Comparison of ENCODE assay signal across 7 cellular contexts in the genomic region with DNA sequence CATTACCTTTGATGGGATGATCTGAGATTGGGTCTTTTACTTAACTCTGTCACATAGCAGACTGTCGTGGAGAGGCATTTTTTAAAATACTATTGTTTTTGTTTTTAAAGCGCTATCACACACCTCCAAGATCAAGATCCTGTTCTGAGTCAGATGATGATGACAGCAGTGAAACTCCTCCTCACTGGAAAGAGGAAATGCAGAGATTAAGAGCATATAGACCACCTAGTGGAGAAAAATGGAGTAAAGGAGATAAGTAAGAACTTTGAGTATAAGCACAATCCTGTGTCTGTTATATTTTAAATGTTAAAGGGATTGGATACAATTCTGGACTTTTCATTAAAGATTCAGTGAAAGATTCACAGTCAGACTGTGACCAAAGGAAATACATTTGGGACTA. TPM values are rescaled to one million over a fixed set of nuclear protein-coding genes. Genes with fewer than 3 reads are reported as not detected.
DNase-seq lines count a peak whose midpoint lies in the region; ATAC-seq and TF ChIP-seq lines count a peak whose summit lies in the region.
"Had no signal": no experiment of that assay in that cellular context is flagged by ENCODE, and none has a peak within 500 bp of the region (broad histone marks: within the 10 kb centered on the region; RNA-seq: fewer than 3 reads in every experiment).

No MANE protein-coding gene starts in this region.

- H3K27ac ChIP-seq in HCT116 (ENCODE audit: low read depth, low read length): no peak overlapping the region

- H2AFZ ChIP-seq in HCT116 (ENCODE audit: low read depth, low read length, poor library complexity, severe bottlenecking): no peak overlapping the region

- in situ Hi-C loops in SK-MEL-5 (cut with HindIII; ENCODE audit: low pct_unique_long_range_greater_than_20kb, low sequenced_read_pairs): no loop called here

- no peak overlapping the region for H3K9ac ChIP-seq in HCT116 (ENCODE audit: low read length)

- no peaks in the 10 kb centered on the region for H4K20me1 ChIP-seq in HCT116 (ENCODE audit: insufficient read depth)

- peak; percentile 72; the same call in 1 of the 2 replicates for ATAC-seq in HCT116
- ATAC-seq in GM18907 (IDR thresholded peaks at IDR 0.05; ENCODE audit: unreplicated experiment): no peak
- no peak for ATAC-seq in GM21529 (IDR thresholded peaks at IDR 0.05; ENCODE audit: unreplicated experiment)

- no peak overlapping the region for H3K4me2 ChIP-seq in HCT116 (ENCODE audit: low read length)

- BruUV-seq in HCT116 (replicated peaks; lab: Mats Ljungman, UMichigan): no TSS peak

- TF ChIP-seq POLR2A in HCT116 (IDR thresholded peaks at IDR 0.05; ENCODE audit: borderline replicate concordance, extremely low read depth, insufficient read depth, insufficient read length): no peak

- RAD21 ChIA-PET in HCT116 (lab: Charles Lee; ENCODE audit: low non-redundant PET in 1 of 2, low total read pairs in 2 of 2, uncharacterized antibody in 2 of 2, unreplicated experiment in 2 of 2): no interaction called here

- H3K4me3 ChIP-seq in HCT116 (replicated peaks in 1 of 2; ENCODE audit: low read depth in 1 of 2, low read length in 2 of 2): no peak overlapping the region

- CTCF ChIA-PET in HCT116 (lab: Charles Lee): no interaction called here

- H3K9me2 ChIP-seq in HCT116 (ENCODE audit: insufficient read depth): no peaks in the 10 kb centered on the region

- TF ChIP-seq CTCF in HCT116 (IDR thresholded peaks at IDR 0.05 in 2 of 3, conservative IDR thresholded peaks at IDR 0.05 in 1 of 3; ENCODE audit: borderline replicate concordance in 1 of 3, insufficient read depth in 1 of 3, low read depth in 2 of 3, low read length in 2 of 3): peak in 1 of 3 experiments; percentile 33; a peak in 1 of 6 replicates

- no peaks in the 10 kb centered on the region for H3K9me3 ChIP-seq in HCT116 (ENCODE audit: control insufficient read depth in 1 of 2, insufficient read depth in 1 of 2, low read depth in 1 of 2, low read length in 2 of 2)

- DNase-seq in HCT116 (ENCODE audit: low read depth, low spot score) (no peak), SK-MEL-5 (ENCODE audit: low read depth, low spot score) (peak; percentile 59), lung microvascular endothelial cell (ENCODE audit: low read depth in 2 of 2) (peak; percentile 32 to 73), DMS79 (lab: John Stamatoyannopoulos, UW) (no peak)
- DNase-seq: activated CD4-positive, alpha-beta T cell treated with anti-CD3 and anti-CD28 coated beads, Interleukin-2, amount 10 ng/mL, durations not matched to agents 7 days and 5 days had no signal

- intact Hi-C loops in HCT116 (cut with micrococcal nuclease): no loop called here

- POLR2A ChIA-PET in HCT116 (lab: Charles Lee): no interaction called here

- peaks cover 58 to 75% of the 10 kb centered on the region in 2 experiments for H3K36me3 ChIP-seq in HCT116 (ENCODE audit: control insufficient read depth in 1 of 2, insufficient read depth in 2 of 2, low read length in 2 of 2)

- peak; percentile 17; the same call in 1 of the 2 replicates for TF ChIP-seq RAD21 in HCT116 (IDR thresholded peaks at IDR 0.05; ENCODE audit: low read depth)

- H3K4me1 ChIP-seq in HCT116 (ENCODE audit: control insufficient read depth in 1 of 2, insufficient read depth in 2 of 2, low read length in 2 of 2): peaks cover 0 to 6% of the 10 kb centered on the region in 2 experiments; a peak in 1 of 4 replicates

- no peaks in the 10 kb centered on the region for H3K27me3 ChIP-seq in HCT116 (ENCODE audit: insufficient read depth, low read length)

- H3K79me2 ChIP-seq in HCT116 (ENCODE audit: insufficient read depth, low read length): no peaks in the 10 kb centered on the region; the same call in 1 of the 2 replicates

TF ChIP-seq in HCT116, 20 proteins besides CTCF, POLR2A, EP300 and RAD21:
- TF ChIP-seq CEBPB (IDR thresholded peaks at IDR 0.05; ENCODE audit: low read depth) (no peak), SIN3A (IDR thresholded peaks at IDR 0.05; ENCODE audit: low read depth) (no peak), MAX (IDR thresholded peaks at IDR 0.05) (no peak)
TF ChIP-seq in HCT116: peak in this region for 0.

RNA-seq across cellular contexts. Expression of gene ZBTB47, which starts 18.4 kb away (rescaled TPM):
- 6.3 TPM for total RNA-seq in HCT116 (2021; ENCODE audit: unreplicated experiment)
- 4.5 and 5.2 TPM in 2 replicates for polyA plus RNA-seq in HCT116 (2012)
- total RNA-seq in SK-MEL-5 (2014; rRNA removed; shearing (Covaris generic)): 2.6 and 2.9 TPM in 2 replicates
- polyA plus RNA-seq in SK-MEL-5 (2015; cell fraction: cytosol; rRNA removed): 3.3 TPM in 2 replicates
- 3.2 and 4.3 TPM in 2 replicates for polyA plus RNA-seq in SK-MEL-5 (2015; cell fraction: nucleus; rRNA removed)
- 9.8 and 23.6 TPM in 2 replicates for total RNA-seq in lung microvascular endothelial cell

RNA-seq across cellular contexts. Expression of gene NKTR, which starts 34.6 kb away (rescaled TPM):
- total RNA-seq in HCT116 (2021; ENCODE audit: unreplicated experiment) (59.7 TPM), lung microvascular endothelial cell (27.0 and 46.0 TPM in 2 replicates)
- polyA plus RNA-seq in HCT116 (2012): 11.2 and 13.4 TPM in 2 replicates
- total RNA-seq in SK-MEL-5 (2014; rRNA removed; shearing (Covaris generic)): 18.9 and 19.0 TPM in 2 replicates
- polyA plus RNA-seq in SK-MEL-5 (2015; cell fraction: cytosol; rRNA removed): 6.6 and 9.2 TPM in 2 replicates
- 264 and 283 TPM in 2 replicates for polyA plus RNA-seq in SK-MEL-5 (2015; cell fraction: nucleus; rRNA removed)

RNA-seq across cellular contexts. Expression of gene SS18L2, which starts 44.5 kb away (rescaled TPM):
- 33.0 TPM for total RNA-seq in HCT116 (2021; ENCODE audit: unreplicated experiment)
- polyA plus RNA-seq in HCT116 (2012): 31.9 and 33.3 TPM in 2 replicates
- 24.9 and 26.0 TPM in 2 replicates for total RNA-seq in SK-MEL-5 (2014; rRNA removed; shearing (Covaris generic))
- polyA plus RNA-seq in SK-MEL-5 (2015; cell fraction: cytosol; rRNA removed): 19.6 and 24.3 TPM in 2 replicates
- polyA plus RNA-seq in SK-MEL-5 (2015; cell fraction: nucleus; rRNA removed): 21.9 and 22.6 TPM in 2 replicates
- 27.9 and 35.3 TPM in 2 replicates for total RNA-seq in lung microvascular endothelial cell

RNA-seq across cellular contexts. Expression of gene KLHL40, which starts 50.2 kb away (rescaled TPM):
- not detected for total RNA-seq in HCT116 (2021; ENCODE audit: unreplicated experiment)
- not detected in 2 replicates for polyA plus RNA-seq in HCT116 (2012)
- not detected in 2 replicates for total RNA-seq in SK-MEL-5 (2014; rRNA removed; shearing (Covaris generic))
- not detected in 2 replicates for polyA plus RNA-seq in SK-MEL-5 (2015; cell fraction: cytosol; rRNA removed)
- not detected in 2 replicates for polyA plus RNA-seq in SK-MEL-5 (2015; cell fraction: nucleus; rRNA removed)
- total RNA-seq in lung microvascular endothelial cell: not detected in 2 replicates
- total RNA-seq: activated CD4-positive, alpha-beta T cell treated with anti-CD3 and anti-CD28 coated beads, Interleukin-2, amount 10 ng/mL, durations not matched to agents 7 days and 5 days had no signal

RNA-seq across cellular contexts. Expression of gene SEC22C, which starts 53.3 kb away (rescaled TPM):
- total RNA-seq in HCT116 (2021; ENCODE audit: unreplicated experiment) (43.4 TPM), lung microvascular endothelial cell (63.6 and 95.6 TPM in 2 replicates)
- polyA plus RNA-seq in HCT116 (2012): 24.2 and 33.7 TPM in 2 replicates
- total RNA-seq in SK-MEL-5 (2014; rRNA removed; shearing (Covaris generic)): 59.2 and 62.4 TPM in 2 replicates
- 38.4 and 45.4 TPM in 2 replicates for polyA plus RNA-seq in SK-MEL-5 (2015; cell fraction: cytosol; rRNA removed)
- 59.3 and 76.1 TPM in 2 replicates for polyA plus RNA-seq in SK-MEL-5 (2015; cell fraction: nucleus; rRNA removed)

Comparison
In these comparisons a context has a peak if more than half of its experiments do, and no peak if none do; other contexts are left out.
1. DNase-seq: peak in SK-MEL-5 (single experiment) and lung microvascular endothelial cell (2 of 2); none in HCT116 (single experiment) and DMS79 (single experiment).